Comparison of ENCODE assay signal across 19 cellular contexts in the genomic region with DNA sequence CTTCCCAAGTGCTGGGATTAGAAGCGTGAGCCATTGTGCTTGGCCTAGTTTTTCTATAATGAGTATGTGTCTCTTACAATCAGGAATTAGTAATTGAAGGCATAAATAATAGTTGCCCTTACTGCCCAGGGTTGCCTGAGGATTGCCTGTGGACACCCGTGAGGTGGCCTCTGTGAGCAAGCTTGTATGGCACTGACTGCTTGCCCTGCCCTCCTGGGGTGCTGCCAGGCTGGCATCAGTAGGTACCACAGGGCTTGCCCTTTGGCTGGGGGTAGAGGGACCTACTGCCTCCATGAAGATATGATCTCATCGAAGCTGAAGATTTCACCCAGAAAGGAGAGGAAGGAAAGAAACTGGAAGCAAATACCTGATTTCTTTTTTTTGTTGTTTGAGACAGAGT. TPM values are rescaled to one million over a fixed set of nuclear protein-coding genes. Genes with fewer than 3 reads are reported as not detected.
A peak's percentile ranks its signal among the peaks of the same experiment; 100 is the strongest.
DNase-seq lines count a peak whose midpoint lies in the region; ATAC-seq and TF ChIP-seq lines count a peak whose summit lies in the region.
"Had no signal": no experiment of that assay in that cellular context is flagged by ENCODE, and none has a peak within 500 bp of the region (broad histone marks: within the 10 kb centered on the region; RNA-seq: fewer than 3 reads in every experiment).

No MANE protein-coding gene starts in this region.

- H3K36me3 Mint-ChIP-seq in activated T-cell treated with anti-CD3 and anti-CD28 coated beads, Interleukin-2, amount 50 U/mL, for 4 hours (ENCODE audit: insufficient read depth) = peaks cover 38% of the 10 kb centered on the region
- H3K36me3 Mint-ChIP-seq in GM23338 (ENCODE audit: low read depth) = no peaks in the 10 kb centered on the region
- H3K36me3 Mint-ChIP-seq in activated naive CD8-positive, alpha-beta T cell treated with anti-CD3 and anti-CD28 coated beads for 36 hours = peaks cover 79% of the 10 kb centered on the region
- H3K36me3 Mint-ChIP-seq: brain had no signal

- H3K9me3 Mint-ChIP-seq in activated T-cell treated with anti-CD3 and anti-CD28 coated beads, Interleukin-2, amount 50 U/mL, for 4 hours = no peaks in the 10 kb centered on the region
- no peaks in the 10 kb centered on the region for H3K9me3 Mint-ChIP-seq in GM23338
- peaks cover 1% of the 10 kb centered on the region for H3K9me3 Mint-ChIP-seq in activated naive CD8-positive, alpha-beta T cell treated with anti-CD3 and anti-CD28 coated beads for 36 hours

- H3K79me2 ChIP-seq in GM23338 (replicated peaks; ENCODE audit: insufficient read depth) = no peaks in the 10 kb centered on the region

- no peak overlapping the region for H3K4me2 ChIP-seq in GM23338

- ATAC-seq in activated T-cell treated with anti-CD3 and anti-CD28 coated beads, Interleukin-2, amount 50 U/mL, for 4 hours = no peak
- ATAC-seq in GM23338 = no peak
- ATAC-seq in stimulated activated naive CD8-positive, alpha-beta T cell treated with anti-CD3 and anti-CD28 coated beads, Interleukin-15, Interleukin-2, amounts not matched to agents 100 U/mL and 50 U/mL, for 24 hours = no peak
- no peak for ATAC-seq in GM21447 (IDR thresholded peaks at IDR 0.05; ENCODE audit: unreplicated experiment)
- ATAC-seq in HG02973 (IDR thresholded peaks at IDR 0.05; ENCODE audit: unreplicated experiment) = no peak
- ATAC-seq: HepG2 had no signal

- DNase-seq in activated T-cell treated with anti-CD3 and anti-CD28 coated beads for 1 hour (ENCODE audit: low read depth) (peak; percentile 14), GM23338 (ENCODE audit: low spot score) (no peak), NCI-H446 (lab: John Stamatoyannopoulos, UW) (no peak)
- DNase-seq in activated T-cell treated with anti-CD3 and anti-CD28 coated beads, Interleukin-2, amount 50 U/mL, for 4 hours = no peak
- DNase-seq in activated naive CD8-positive, alpha-beta T cell treated with anti-CD3 and anti-CD28 coated beads for 36 hours = no peak
- peak; percentile 36 for DNase-seq in stimulated activated naive CD8-positive, alpha-beta T cell treated with anti-CD3 and anti-CD28 coated beads, Interleukin-15, Interleukin-2, amounts not matched to agents 100 U/mL and 50 U/mL, for 24 hours
- DNase-seq: activated CD4-positive, alpha-beta T cell treated with anti-CD3 and anti-CD28 coated beads, Interleukin-2, amount 50 U/mL, for 1 hour; activated gamma-delta T cell treated with Interleukin-2 at 50 U/mL for 16 hours; Calu3; cortex of kidney; foreskin fibroblast; GOT3; kidney glomerular epithelial cell; MM.1S; SIG-M5 had no signal

- H3K27me3 ChIP-seq in GM23338 (ENCODE audit: insufficient read depth) = no peaks in the 10 kb centered on the region

- H3K4me3 Mint-ChIP-seq in activated T-cell treated with anti-CD3 and anti-CD28 coated beads, Interleukin-2, amount 50 U/mL, for 4 hours = no peak overlapping the region
- H3K4me3 Mint-ChIP-seq in GM23338 = no peak overlapping the region
- H3K4me3 Mint-ChIP-seq in activated naive CD8-positive, alpha-beta T cell treated with anti-CD3 and anti-CD28 coated beads for 36 hours = no peak overlapping the region
- H3K4me3 Mint-ChIP-seq: brain had no signal

- no peaks in the 10 kb centered on the region for H3K36me3 ChIP-seq in GM23338 (ENCODE audit: insufficient read depth)

- H3K4me1 Mint-ChIP-seq in activated T-cell treated with anti-CD3 and anti-CD28 coated beads, Interleukin-2, amount 50 U/mL, for 4 hours (ENCODE audit: low read depth) = peaks cover 84% of the 10 kb centered on the region
- peaks cover 10% of the 10 kb centered on the region; the same call in 2 of the 3 replicates for H3K4me1 Mint-ChIP-seq in GM23338
- H3K4me1 Mint-ChIP-seq in activated naive CD8-positive, alpha-beta T cell treated with anti-CD3 and anti-CD28 coated beads for 36 hours = peaks cover 89% of the 10 kb centered on the region

- H3K4me3 ChIP-seq in GM23338 = no peak overlapping the region

- TF ChIP-seq CTCF in GM23338 (conservative IDR thresholded peaks at IDR 0.05; ENCODE audit: low read depth in 2 of 2) = no peak

- H3K27ac Mint-ChIP-seq in GM23338 = 0 out of 2 replicates have a peak overlapping the region, but pooled peaks have one; percentile 70
- H3K27ac Mint-ChIP-seq in activated naive CD8-positive, alpha-beta T cell treated with anti-CD3 and anti-CD28 coated beads for 36 hours = peak overlapping the region; percentile 96
- H3K27ac Mint-ChIP-seq: brain had no signal

- no peaks in the 10 kb centered on the region for H4K20me1 ChIP-seq in GM23338 (replicated peaks; ENCODE audit: insufficient read depth)

- H3K4me1 ChIP-seq in GM23338 (ENCODE audit: insufficient read depth) = 0 out of 2 replicates have a peak, but pooled peaks cover 3% of the 10 kb centered on the region

- H3K27me3 Mint-ChIP-seq in activated T-cell treated with anti-CD3 and anti-CD28 coated beads, Interleukin-2, amount 50 U/mL, for 4 hours (ENCODE audit: low read depth) = no peaks in the 10 kb centered on the region
- H3K27me3 Mint-ChIP-seq in GM23338 (ENCODE audit: insufficient read depth, low read depth, poor library complexity) = peaks cover 13% of the 10 kb centered on the region
- peaks cover 10% of the 10 kb centered on the region for H3K27me3 Mint-ChIP-seq in activated naive CD8-positive, alpha-beta T cell treated with anti-CD3 and anti-CD28 coated beads for 36 hours
- H3K27me3 Mint-ChIP-seq: brain had no signal

- H3K27ac ChIP-seq in GM23338 (ENCODE audit: low read depth) = no peak overlapping the region

- H3K9me2 ChIP-seq in GM23338 (ENCODE audit: insufficient read depth) = no peaks in the 10 kb centered on the region

- H2AFZ ChIP-seq in GM23338 = no peak overlapping the region

- no peaks in the 10 kb centered on the region; the same call in 1 of the 2 replicates for H3F3A ChIP-seq in GM23338 (replicated peaks; ENCODE audit: low read depth)

TF ChIP-seq in GM23338, 12 proteins besides CTCF, POLR2A, EP300 and RAD21 (continues in another document):
- no peak for TF ChIP-seq NANOG (IDR thresholded peaks at IDR 0.05; ENCODE audit: borderline replicate concordance)

RNA-seq across cellular contexts. Expression of a gene that starts 23.8 kb away (rescaled TPM):
- total RNA-seq in activated T-cell treated with anti-CD3 and anti-CD28 coated beads, Interleukin-2, amount 50 U/mL, for 4 hours = 10 to 100 TPM; 59.2 to 75.1 (median 64.8) TPM
- total RNA-seq in GM23338 (2014; rRNA removed; shearing (Covaris generic)) = 31.0 and 33.7 TPM in 2 replicates
- 13.1 and 16.8 TPM in 2 replicates for polyA plus RNA-seq in GM23338 (2016; fragmentation: Nextera tagmentation; extraction: Ambion mirVana)
- total RNA-seq in activated naive CD8-positive, alpha-beta T cell treated with anti-CD3 and anti-CD28 coated beads for 36 hours = 100 to 1,000 TPM; 216 to 226 TPM

RNA-seq across cellular contexts. Expression of a gene that starts 25.8 kb away (rescaled TPM):
- total RNA-seq in activated T-cell treated with anti-CD3 and anti-CD28 coated beads, Interleukin-2, amount 50 U/mL, for 4 hours = 100 to 1,000 TPM; 256 to 343 (median 265) TPM
- total RNA-seq in GM23338 (2014; rRNA removed; shearing (Covaris generic)) = 1.0 and 1.4 TPM in 2 replicates
- 0.39 and 0.63 TPM in 2 replicates for polyA plus RNA-seq in GM23338 (2016; fragmentation: Nextera tagmentation; extraction: Ambion mirVana)
- 100 to 1,000 TPM; 169 to 170 TPM for total RNA-seq in activated naive CD8-positive, alpha-beta T cell treated with anti-CD3 and anti-CD28 coated beads for 36 hours

RNA-seq across cellular contexts. Expression of a gene that starts 58.1 kb away (rescaled TPM):
- total RNA-seq in activated T-cell treated with anti-CD3 and anti-CD28 coated beads, Interleukin-2, amount 50 U/mL, for 4 hours = 10 to 100 TPM; 64.3 to 75.9 (median 73.3) TPM
- total RNA-seq in GM23338 (2014; rRNA removed; shearing (Covaris generic)) = 40.5 and 49.4 TPM in 2 replicates
- polyA plus RNA-seq in GM23338 (2016; fragmentation: Nextera tagmentation; extraction: Ambion mirVana) = 21.9 and 23.9 TPM in 2 replicates
- total RNA-seq in activated naive CD8-positive, alpha-beta T cell treated with anti-CD3 and anti-CD28 coated beads for 36 hours = 10 to 100 TPM; 69.0 to 69.3 TPM

Comparison
In these comparisons a context has a peak if more than half of its experiments do, and no peak if none do; other contexts are left out.
1. DNase-seq: peak in activated T-cell treated with anti-CD3 and anti-CD28 coated beads for 1 hour (single experiment) and stimulated activated naive CD8-positive, alpha-beta T cell treated with anti-CD3 and anti-CD28 coated beads, Interleukin-15, Interleukin-2, amounts not matched to agents 100 U/mL and 50 U/mL, for 24 hours (single experiment); none in activated T-cell treated with anti-CD3 and anti-CD28 coated beads, Interleukin-2, amount 50 U/mL, for 4 hours (single experiment), GM23338 (single experiment), activated naive CD8-positive, alpha-beta T cell treated with anti-CD3 and anti-CD28 coated beads for 36 hours (single experiment) and NCI-H446 (0 of 2).
2. RNA of a gene that starts 25.8 kb away (total RNA-seq): 256 to 343 TPM in activated T-cell treated with anti-CD3 and anti-CD28 coated beads, Interleukin-2, amount 50 U/mL, for 4 hours and 169 to 170 TPM in activated naive CD8-positive, alpha-beta T cell treated with anti-CD3 and anti-CD28 coated beads for 36 hours; 1.0 to 1.4 TPM in GM23338; every median in the first group is over 10 times any median in the second.